In genomic region chr15:63111481-63111880, GRCh38 we compare ENCODE assay signal across 1 cellular context.
TF ChIP-seq lines count a peak whose summit lies in the region.

No MANE protein-coding gene starts in this region.

TF ChIP-seq in K562, 482 proteins besides CTCF, POLR2A, EP300 and RAD21 (continued from another document):
- TF ChIP-seq USF2 (CRISPR knock-in tag; IDR thresholded peaks at IDR 0.05) (no peak), E2F1 (CRISPR knock-in tag; IDR thresholded peaks at IDR 0.05) (no peak)
TF ChIP-seq in K562: peak in this region for 0.
